In genomic region chr10:23001901-23002516, GRCh38 we compare ENCODE assay signal across 1 cellular context.
TF ChIP-seq lines count a peak whose summit lies in the region.

No MANE protein-coding gene starts in this region.

TF ChIP-seq in HepG2, 621 proteins besides CTCF, POLR2A, EP300 and RAD21 (continued from another document):
- TF ChIP-seq AFF4 (CRISPR knock-in tag; IDR thresholded peaks at IDR 0.05) (no peak), KLF16 (CRISPR knock-in tag; IDR thresholded peaks at IDR 0.05) (no peak)
